8 cellular contexts compared by ENCODE assay signal in the genomic region with DNA sequence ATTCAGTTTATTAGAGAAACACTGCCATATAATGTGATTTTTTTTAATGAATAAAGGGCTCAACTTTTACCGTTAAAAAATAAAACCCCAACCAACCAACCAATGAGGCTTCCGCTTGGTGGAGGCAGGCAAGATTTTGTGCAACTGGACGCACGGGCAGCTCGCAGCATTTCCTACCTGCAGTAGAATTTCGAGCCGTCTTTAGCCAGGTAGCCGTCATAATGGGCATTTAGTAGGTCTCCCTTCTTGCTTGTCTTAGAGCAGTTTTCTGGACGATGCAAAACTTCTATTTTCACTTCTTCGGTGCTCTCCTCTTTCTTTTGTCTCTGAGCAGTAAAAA. TPM values are rescaled to one million over a fixed set of nuclear protein-coding genes. Genes with fewer than 3 reads are reported as not detected.
A peak's percentile ranks its signal among the peaks of the same experiment; 100 is the strongest.
DNase-seq lines count a peak whose midpoint lies in the region; ATAC-seq, FAIRE-seq and TF ChIP-seq lines count a peak whose summit lies in the region.

No MANE protein-coding gene starts in this region.

- peak overlapping the region; percentile 82 to 92 for H3K27ac ChIP-seq in A549
- H3K27ac ChIP-seq in colonic mucosa: peak overlapping the region; percentile 97
- H3K27ac ChIP-seq in muscle layer of duodenum (ENCODE audit: low read length): peak overlapping the region; percentile 92

- intact Hi-C loops in colonic mucosa (cut with DNase I): no loop called here

- H3K27me3 ChIP-seq in colonic mucosa (no peaks in the 10 kb centered on the region), muscle layer of duodenum (ENCODE audit: low read depth, low read length) (no peaks in the 10 kb centered on the region)

- CTCF ChIA-PET in A549 (lab: Yijun Ruan, JAX) (no interaction called here), GM10248 (lab: Yijun Ruan, JAX) (interaction anchor here (1.6 kb wide), 1 partner anchor 63 kb away, joined by 3 read pairs; no protein-coding TSS in a partner anchor)

- H3K4me2 ChIP-seq in A549: peak overlapping the region; percentile 74

- ATAC-seq in A549 (no peak), GM21529 (IDR thresholded peaks at IDR 0.05; ENCODE audit: unreplicated experiment) (no peak)

- no peaks in the 10 kb centered on the region for H3K36me3 ChIP-seq in colonic mucosa
- H3K36me3 ChIP-seq in muscle layer of duodenum (ENCODE audit: control insufficient read depth in 1 of 2, insufficient read depth in 2 of 2, low read length in 2 of 2): peaks cover 0 to 3% of the 10 kb centered on the region in 2 donors

- H3K4me3 ChIP-seq in A549: peak overlapping the region; percentile 68
- peak overlapping the region; percentile 42 for H3K4me3 ChIP-seq in colonic mucosa
- H3K4me3 ChIP-seq in muscle layer of duodenum (ENCODE audit: low read depth in 1 of 2, low read length in 2 of 2): peak overlapping the region; percentile 72 to 88

- no peaks in the 10 kb centered on the region for H3K9me3 ChIP-seq in A549
- H3K9me3 ChIP-seq in colonic mucosa: no peaks in the 10 kb centered on the region
- H3K9me3 ChIP-seq in muscle layer of duodenum (ENCODE audit: control insufficient read depth in 1 of 2, low read length in 2 of 2): no peaks in the 10 kb centered on the region

- DNase-seq in A549 (ENCODE audit: low read depth in 1 of 2, low spot score in 1 of 2) (no peak), GM10248 (ENCODE audit: extremely low spot score) (peak; percentile 21), NCI-H1105 (lab: John Stamatoyannopoulos, UW) (peak; percentile 9), colonic mucosa (peak; percentile 29), NK-92 (lab: John Stamatoyannopoulos, UW; ENCODE audit: unreplicated experiment) (no peak)
- DNase-seq in stimulated activated naive CD4-positive, alpha-beta T cell treated with Interleukin-2 at 50 U/mL for 16 hours (lab: John Stamatoyannopoulos, UW): no peak

- 2% methylated on average over 10 of the region's 10 CpGs for WGBS in A549 (ENCODE audit: missing lambda C conversion rate)

- FAIRE-seq in A549 (lab: Jason Lieb, UNC): no peak

- no peak for TF ChIP-seq POLR2A in A549 (IDR thresholded peaks at IDR 0.05; ENCODE audit: low read length)

- TF ChIP-seq RAD21 in A549 (conservative IDR thresholded peaks at IDR 0.05 in 1 of 2, IDR thresholded peaks at IDR 0.05 in 1 of 2): no peak

- TF ChIP-seq CTCF in A549 (IDR thresholded peaks at IDR 0.05) (no peak), GM10248 (IDR thresholded peaks at IDR 0.05; ENCODE audit: control extremely low read depth, extremely low read depth, low read depth, missing control alignments) (no peak), colonic mucosa (IDR thresholded peaks at IDR 0.05) (no peak)

- no peak for TF ChIP-seq EP300 in A549 (IDR thresholded peaks at IDR 0.05)

- H3K9ac ChIP-seq in colonic mucosa (ENCODE audit: low read depth in 2 of 2, low read length in 2 of 2): peak overlapping the region; percentile 76 to 98

- POLR2A ChIA-PET in A549 (lab: Yijun Ruan, JAX) (interaction anchor here (4.1 kb wide), 1 partner anchor 27 kb away, joined by 35 read pairs; the partner anchor contains the start of genes PJVK and PRKRA), GM10248 (lab: Yijun Ruan, JAX) (no interaction called here)

- H3K4me1 ChIP-seq in A549: peaks cover 37% of the 10 kb centered on the region
- H3K4me1 ChIP-seq in colonic mucosa: peaks cover 16% of the 10 kb centered on the region
- H3K4me1 ChIP-seq in muscle layer of duodenum (ENCODE audit: control insufficient read depth in 1 of 2, insufficient read depth in 2 of 2, low read length in 2 of 2): peaks cover 14 to 40% of the 10 kb centered on the region in 2 donors

TF ChIP-seq in A549, 52 proteins besides CTCF, POLR2A, EP300 and RAD21 (continues in another document):
- TF ChIP-seq SMC3 (IDR thresholded peaks at IDR 0.05): no peak
- no peak for TF ChIP-seq JUNB (IDR thresholded peaks at IDR 0.05)
- no peak for TF ChIP-seq ZFP36 (IDR thresholded peaks at IDR 0.05; ENCODE audit: borderline replicate concordance, partially characterized antibody)
- no peak for TF ChIP-seq BHLHE40 (IDR thresholded peaks at IDR 0.05; ENCODE audit: low read depth, low read length)
- TF ChIP-seq SREBF2 (IDR thresholded peaks at IDR 0.05): no peak
- TF ChIP-seq USF2 (IDR thresholded peaks at IDR 0.05): no peak
- no peak for TF ChIP-seq HMGXB4 (CRISPR knock-in tag; IDR thresholded peaks at IDR 0.05; ENCODE audit: borderline replicate concordance)
- TF ChIP-seq REST (IDR thresholded peaks at IDR 0.05): no peak
- no peak for TF ChIP-seq HOXB13 (CRISPR knock-in tag; IDR thresholded peaks at IDR 0.05; ENCODE audit: low read depth)
- TF ChIP-seq KDM1A (IDR thresholded peaks at IDR 0.05; ENCODE audit: low read depth): no peak
- no peak for TF ChIP-seq NR3C1 (IDR thresholded peaks at IDR 0.05)
- no peak for TF ChIP-seq CHD4 (IDR thresholded peaks at IDR 0.05; ENCODE audit: borderline replicate concordance)
- TF ChIP-seq RFX5 (IDR thresholded peaks at IDR 0.05): no peak

RNA-seq across cellular contexts. Expression of gene FKBP7, which starts 0.3 kb away (rescaled TPM):
- polyA plus RNA-seq in A549 (2011; rRNA removed): 21.4 and 23.7 TPM in 2 replicates
- 6.0 and 6.3 TPM in 2 replicates for polyA plus RNA-seq in A549 (2012; cell fraction: cytosol; rRNA removed)
- 2.1 and 2.8 TPM in 2 replicates for polyA plus RNA-seq in A549 (2012; cell fraction: nucleus; rRNA removed)
- 13.8 to 15.2 TPM (median 14.8 TPM) in 3 replicates for polyA plus RNA-seq in A549 (2017; fragmentation: RNase III; extraction: RNeasy Plus Mini Kit Qiagen cat#74134 plus additional on column Dnase treatment)
- polyA minus RNA-seq in A549 (2011; rRNA and poly(A)+ RNA removed): 2.6 and 3.9 TPM in 2 replicates
- 1 to 10 TPM; 2.6 to 3.9 TPM for total RNA-seq in colonic mucosa

RNA-seq across cellular contexts. Expression of gene PLEKHA3, which starts 2.2 kb away (rescaled TPM):
- 26.9 and 47.4 TPM in 2 replicates for polyA plus RNA-seq in A549 (2011; rRNA removed)
- polyA plus RNA-seq in A549 (2012; cell fraction: cytosol; rRNA removed): 3.1 and 3.9 TPM in 2 replicates
- polyA plus RNA-seq in A549 (2012; cell fraction: nucleus; rRNA removed): 0.90 and 1.7 TPM in 2 replicates
- 7.8 to 11.0 TPM (median 9.6 TPM) in 3 replicates for polyA plus RNA-seq in A549 (2017; fragmentation: RNase III; extraction: RNeasy Plus Mini Kit Qiagen cat#74134 plus additional on column Dnase treatment)
- 7.9 and 9.5 TPM in 2 replicates for polyA minus RNA-seq in A549 (2011; rRNA and poly(A)+ RNA removed)
- total RNA-seq in colonic mucosa: 10 to 100 TPM; 19.3 to 26.1 TPM

RNA-seq across cellular contexts. Expression of gene PJVK, which starts 26.9 kb away (rescaled TPM):
- polyA plus RNA-seq in A549 (2011; rRNA removed) (7.9 and 10.1 TPM in 2 replicates), A549 (2017; fragmentation: RNase III; extraction: RNeasy Plus Mini Kit Qiagen cat#74134 plus additional on column Dnase treatment) (3.6 to 5.1 TPM (median 3.6 TPM) in 3 replicates)
- polyA plus RNA-seq in A549 (2012; cell fraction: cytosol; rRNA removed): 0.84 and 1.0 TPM in 2 replicates
- 1.8 and 2.9 TPM in 2 replicates for polyA plus RNA-seq in A549 (2012; cell fraction: nucleus; rRNA removed)
- 2.5 and 2.7 TPM in 2 replicates for polyA minus RNA-seq in A549 (2011; rRNA and poly(A)+ RNA removed)
- 1 to 10 TPM in 1 of 2 donors, under 1 TPM in 1; 0.96 to 1.8 TPM for total RNA-seq in colonic mucosa

RNA-seq across cellular contexts. Expression of gene PRKRA, which starts 27.1 kb away (rescaled TPM):
- 56.7 and 63.4 TPM in 2 replicates for polyA plus RNA-seq in A549 (2011; rRNA removed)
- polyA plus RNA-seq in A549 (2012; cell fraction: cytosol; rRNA removed): 45.0 TPM in 2 replicates
- polyA plus RNA-seq in A549 (2012; cell fraction: nucleus; rRNA removed): 21.7 and 29.9 TPM in 2 replicates
- polyA plus RNA-seq in A549 (2017; fragmentation: RNase III; extraction: RNeasy Plus Mini Kit Qiagen cat#74134 plus additional on column Dnase treatment): 44.1 to 45.2 TPM (median 44.9 TPM) in 3 replicates
- 35.0 and 35.3 TPM in 2 replicates for polyA minus RNA-seq in A549 (2011; rRNA and poly(A)+ RNA removed)
- total RNA-seq in colonic mucosa: 10 to 100 TPM; 34.0 to 37.1 TPM

Comparison
In these comparisons a context has a peak if more than half of its experiments do, and no peak if none do; other contexts are left out.
1. DNase-seq: peak in GM10248 (single experiment), NCI-H1105 (single experiment) and colonic mucosa (single experiment); none in A549 (0 of 2), stimulated activated naive CD4-positive, alpha-beta T cell treated with Interleukin-2 at 50 U/mL for 16 hours (single experiment) and NK-92 (single experiment).
2. Peak in every context shown above with its lines, with median percentiles within 50 percentile points of each other: H3K27ac ChIP-seq and H3K4me3 ChIP-seq.